ENCODE assay signal across 9 cellular contexts in genomic region chr5:141476132-141476909, GRCh38. TPM values are rescaled to one million over a fixed set of nuclear protein-coding genes. Genes with fewer than 3 reads are reported as not detected.
DNase-seq lines count a peak whose midpoint lies in the region; ATAC-seq and TF ChIP-seq lines count a peak whose summit lies in the region.
"Had no signal": no experiment of that assay in that cellular context is flagged by ENCODE, and none has a peak within 500 bp of the region (broad histone marks: within the 10 kb centered on the region; RNA-seq: fewer than 3 reads in every experiment).

No MANE protein-coding gene starts in this region.

- H3K18ac ChIP-seq in mesendoderm (ENCODE audit: low read length): no peak overlapping the region

- no peak overlapping the region for H3K4ac ChIP-seq in mesendoderm (ENCODE audit: low read depth, low read length)

- H3K36me3 Mint-ChIP-seq in CD14-positive monocyte: peaks cover 7 to 10% of the 10 kb centered on the region in 2 donors
- peaks cover 33% of the 10 kb centered on the region for H3K36me3 Mint-ChIP-seq in type B pancreatic cell

- H3K27me3 ChIP-seq in effector memory CD4-positive, alpha-beta T cell (replicated peaks; ENCODE audit: control insufficient read depth, insufficient read depth, low read length, poor library complexity, severe bottlenecking): peaks cover 26% of the 10 kb centered on the region
- H3K27me3 ChIP-seq in mesendoderm (ENCODE audit: insufficient read depth, low read length, poor library complexity): no peaks in the 10 kb centered on the region

- H3K9ac ChIP-seq in mesendoderm (ENCODE audit: low read length): peak overlapping the region; percentile 86

- peak overlapping the region; percentile 94 for H3K56ac ChIP-seq in mesendoderm (ENCODE audit: low read length)

- H4K8ac ChIP-seq in mesendoderm (ENCODE audit: low read depth, low read length): no peak overlapping the region

- no peak overlapping the region for H3K23ac ChIP-seq in mesendoderm (ENCODE audit: low read length)

- H2BK120ac ChIP-seq in mesendoderm (ENCODE audit: low read depth, low read length): no peak overlapping the region

- H3K4me1 Mint-ChIP-seq in CD14-positive monocyte: peaks cover 27% of the 10 kb centered on the region
- peaks cover 9% of the 10 kb centered on the region for H3K4me1 Mint-ChIP-seq in type B pancreatic cell (ENCODE audit: unreplicated experiment)

- no peak for TF ChIP-seq CTCF in CD14-positive monocyte (IDR thresholded peaks at IDR 0.05)
- TF ChIP-seq CTCF in type B pancreatic cell (conservative IDR thresholded peaks at IDR 0.05): no peak

- H3K9me3 Mint-ChIP-seq in CD14-positive monocyte (peaks cover 0 to 28% (median 6%) of the 10 kb centered on the region in 7 donors), type B pancreatic cell (no peaks in the 10 kb centered on the region)

- H2BK15ac ChIP-seq in mesendoderm (replicated peaks; ENCODE audit: low read depth): no peak overlapping the region

- H3K4me3 Mint-ChIP-seq in CD14-positive monocyte (peak overlapping the region; percentile 87 to 98), type B pancreatic cell (peak overlapping the region; percentile 99)

- no peaks in the 10 kb centered on the region for H3K79me1 ChIP-seq in mesendoderm (ENCODE audit: low read length)

- DNase-seq in CD14-positive monocyte (ENCODE audit: low spot score) (no peak), RPMI7951 (ENCODE audit: low read depth) (peak; percentile 79), mesendoderm (peak; percentile 56), type B pancreatic cell (ENCODE audit: extremely low spot score, unreplicated experiment) (no peak)
- DNase-seq in effector memory CD4-positive, alpha-beta T cell: no peak
- DNase-seq in effector CD8-positive, alpha-beta T cell (lab: John Stamatoyannopoulos, UW): no peak

- H2AK5ac ChIP-seq in mesendoderm (ENCODE audit: low read length): no peak overlapping the region

- H3K27ac Mint-ChIP-seq in CD14-positive monocyte: peak overlapping the region in 2 of 7 donors; percentile 42 to 71
- H3K27ac Mint-ChIP-seq in type B pancreatic cell: peak overlapping the region; percentile 85

- intact Hi-C loops in CD14-positive monocyte (cut with micrococcal nuclease): no loop called here

- H3K9me3 ChIP-seq in effector memory CD4-positive, alpha-beta T cell (ENCODE audit: control insufficient read depth, low read length): no peaks in the 10 kb centered on the region

- no peak overlapping the region for H3K27ac ChIP-seq in effector memory CD4-positive, alpha-beta T cell (ENCODE audit: insufficient read depth, low read length, poor library complexity, severe bottlenecking)
- H3K27ac ChIP-seq in mesendoderm (ENCODE audit: low read depth, low read length): no peak overlapping the region

- peak overlapping the region; percentile 54 for H3K4me3 ChIP-seq in effector memory CD4-positive, alpha-beta T cell (ENCODE audit: insufficient read depth, low read depth, low read length, poor library complexity, severe bottlenecking)
- peak overlapping the region; percentile 76 for H3K4me3 ChIP-seq in mesendoderm (ENCODE audit: low read length)

- H3K36me3 ChIP-seq in effector memory CD4-positive, alpha-beta T cell (ENCODE audit: control insufficient read depth, insufficient read depth, low read length): no peaks in the 10 kb centered on the region
- H3K36me3 ChIP-seq in mesendoderm (ENCODE audit: control insufficient read depth, insufficient read depth, low read length): no peaks in the 10 kb centered on the region

- H4K5ac ChIP-seq in mesendoderm (ENCODE audit: low read length): no peak overlapping the region

- no peak overlapping the region for H2BK5ac ChIP-seq in mesendoderm (ENCODE audit: low read length)

- H3K4me2 ChIP-seq in mesendoderm (ENCODE audit: low read length): peak overlapping the region; percentile 98

- ATAC-seq in GM18909 (IDR thresholded peaks at IDR 0.05; ENCODE audit: poor library complexity, unreplicated experiment): peak; percentile 40
- ATAC-seq in HG03280 (IDR thresholded peaks at IDR 0.05; ENCODE audit: unreplicated experiment): peak; percentile 25

- H3K79me2 ChIP-seq in mesendoderm (ENCODE audit: control insufficient read depth, insufficient read depth, low read length): no peaks in the 10 kb centered on the region

- no CpG with 5 or more reads among the region's 58 CpGs for WGBS in mesendoderm (ENCODE audit: extremely low coverage, insufficient coverage, low lambda C conversion rate)

- H3K27me3 Mint-ChIP-seq in CD14-positive monocyte (ENCODE audit: low read depth in 3 of 3) (peaks cover 43 to 63% (median 61%) of the 10 kb centered on the region in 3 donors), type B pancreatic cell (peaks cover 13% of the 10 kb centered on the region)

- peaks cover 9% of the 10 kb centered on the region for H3K4me1 ChIP-seq in effector memory CD4-positive, alpha-beta T cell (ENCODE audit: control insufficient read depth, insufficient read depth, low read length, poor library complexity, severe bottlenecking)
- peaks cover 1% of the 10 kb centered on the region for H3K4me1 ChIP-seq in mesendoderm (ENCODE audit: control insufficient read depth, low read depth, low read length)

RNA-seq across cellular contexts. Expression of gene PCDHGC3, which starts 0.6 kb away (rescaled TPM):
- polyA plus RNA-seq in CD14-positive monocyte: under 1 TPM in 1 of 2 donors, not detected in 1; 0.33 TPM
- 75.6 and 81.8 TPM in 2 replicates for total RNA-seq in RPMI7951 (2014; rRNA removed; shearing (Covaris generic))
- 24.0 TPM for polyA plus RNA-seq in mesendoderm (2013, experiment 1 of 2)
- polyA plus RNA-seq in mesendoderm (2013, experiment 2 of 2): 23.6 TPM
- 11.0 and 60.3 TPM in 2 replicates for total RNA-seq in type B pancreatic cell (ENCODE audit: low replicate concordance)

RNA-seq across cellular contexts. Expression of gene PCDHGC4, which starts 8.5 kb away (rescaled TPM):
- not detected for polyA plus RNA-seq in CD14-positive monocyte
- total RNA-seq in RPMI7951 (2014; rRNA removed; shearing (Covaris generic)): 0.78 and 1.1 TPM in 2 replicates
- polyA plus RNA-seq in mesendoderm (2013, experiment 1 of 2): 2.0 TPM
- polyA plus RNA-seq in mesendoderm (2013, experiment 2 of 2): 1.8 TPM
- total RNA-seq in type B pancreatic cell (ENCODE audit: low replicate concordance): 0.38 and 4.0 TPM in 2 replicates

RNA-seq across cellular contexts. Expression of gene PCDHGC5, which starts 12.6 kb away (rescaled TPM):
- polyA plus RNA-seq in CD14-positive monocyte: not detected
- 1.1 and 1.2 TPM in 2 replicates for total RNA-seq in RPMI7951 (2014; rRNA removed; shearing (Covaris generic))
- polyA plus RNA-seq in mesendoderm (2013, experiment 1 of 2): 0.08 TPM
- polyA plus RNA-seq in mesendoderm (2013, experiment 2 of 2): 0.11 TPM
- 0.45 and 1.9 TPM in 2 replicates for total RNA-seq in type B pancreatic cell (ENCODE audit: low replicate concordance)
- total RNA-seq: T-helper 2 cell treated with Interferon-gamma antibody and Interleukin-4, amounts not matched to agents 100 ng/mL and 5 ng/mL, for 36 hours had no signal

RNA-seq across cellular contexts. Expression of gene PCDHGA12, which starts 46.0 kb away (rescaled TPM):
- polyA plus RNA-seq in CD14-positive monocyte: not detected
- total RNA-seq in RPMI7951 (2014; rRNA removed; shearing (Covaris generic)): 19.9 and 23.5 TPM in 2 replicates
- polyA plus RNA-seq in mesendoderm (2013, experiment 1 of 2): 0.08 TPM
- 0.14 TPM for polyA plus RNA-seq in mesendoderm (2013, experiment 2 of 2)
- total RNA-seq in type B pancreatic cell (ENCODE audit: low replicate concordance): 1.2 and 1.7 TPM in 2 replicates

RNA-seq across cellular contexts. Expression of gene PCDHGA11, which starts 55.5 kb away (rescaled TPM):
- not detected for polyA plus RNA-seq in CD14-positive monocyte
- 7.0 and 8.1 TPM in 2 replicates for total RNA-seq in RPMI7951 (2014; rRNA removed; shearing (Covaris generic))
- polyA plus RNA-seq in mesendoderm (2013, experiment 1 of 2): 2.6 TPM
- polyA plus RNA-seq in mesendoderm (2013, experiment 2 of 2): 2.7 TPM
- 2.6 TPM in 2 replicates for total RNA-seq in type B pancreatic cell (ENCODE audit: low replicate concordance)

Comparison
In these comparisons a context has a peak if more than half of its experiments do, and no peak if none do; other contexts are left out.
1. DNase-seq: peak in RPMI7951 (single experiment) and mesendoderm (single experiment); none in CD14-positive monocyte (single experiment), effector memory CD4-positive, alpha-beta T cell (0 of 3), type B pancreatic cell (single experiment) and effector CD8-positive, alpha-beta T cell (single experiment).